ENCODE assay signal across 8 cellular contexts in the genomic region with DNA sequence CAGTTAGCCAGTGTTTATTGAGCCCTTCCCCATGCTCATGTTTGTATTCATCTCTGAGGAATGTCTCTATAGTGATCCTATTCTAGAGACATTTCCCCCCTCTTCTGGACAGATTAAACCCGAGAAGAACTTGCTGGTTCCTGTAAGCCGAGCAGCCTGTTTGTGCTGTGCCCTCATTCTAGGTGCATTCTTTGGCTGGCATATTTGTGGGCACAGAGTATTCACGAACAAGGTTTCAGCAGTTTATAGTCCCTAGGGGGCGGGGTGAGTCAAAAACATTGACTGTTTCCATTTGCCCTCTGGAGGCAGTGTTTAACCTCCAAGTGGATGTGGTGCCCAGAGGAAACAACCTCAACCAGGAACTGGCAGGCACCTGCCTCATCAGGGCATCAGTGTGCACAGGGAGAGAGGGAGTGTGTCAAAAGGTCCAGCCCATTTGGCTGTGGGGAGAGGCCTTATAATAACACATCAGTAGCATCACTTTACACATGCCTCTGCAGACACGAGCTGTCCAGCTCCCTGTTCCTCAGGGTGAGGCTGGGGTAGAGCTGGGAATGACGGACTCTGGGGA.
DNase-seq lines count a peak whose midpoint lies in the region; ATAC-seq, FAIRE-seq and TF ChIP-seq lines count a peak whose summit lies in the region.

No MANE protein-coding gene starts in this region.

- H3K4me1 ChIP-seq in neural progenitor cell, result peaks cover under 1% of the 10 kb centered on the region

- no peaks in the 10 kb centered on the region for H4K20me1 ChIP-seq in neural progenitor cell (ENCODE audit: low read depth)

- H3K9me3 Mint-ChIP-seq in neural progenitor cell, result no peaks in the 10 kb centered on the region

- no peak overlapping the region for H2AFZ ChIP-seq in neural progenitor cell (replicated peaks)

- ATAC-seq in GM21423 (IDR thresholded peaks at IDR 0.05; ENCODE audit: unreplicated experiment), result no peak

- FAIRE-seq in GM19239 (lab: Jason Lieb, UNC), result peak; percentile 8

- H3K36me3 ChIP-seq in neural progenitor cell, result no peaks in the 10 kb centered on the region

- peaks cover 11% of the 10 kb centered on the region for H3F3A ChIP-seq in neural progenitor cell (ENCODE audit: low read depth)

- H3K27me3 ChIP-seq in neural progenitor cell, result no peaks in the 10 kb centered on the region

- peaks cover 8% of the 10 kb centered on the region for H3K4me1 Mint-ChIP-seq in neural progenitor cell

- H3K4me2 ChIP-seq in neural progenitor cell, result no peak overlapping the region

- no peak overlapping the region for H3K9ac ChIP-seq in neural progenitor cell

- H3K27ac Mint-ChIP-seq in neural progenitor cell, result no peak overlapping the region

- peak; percentile 71 for TF ChIP-seq CTCF in neural progenitor cell (IDR thresholded peaks at IDR 0.05)

- H3K79me2 ChIP-seq in neural progenitor cell (ENCODE audit: low read depth), result no peaks in the 10 kb centered on the region

- H3K27ac ChIP-seq in neural progenitor cell, result no peak overlapping the region

- peaks cover 2% of the 10 kb centered on the region for H3K27me3 Mint-ChIP-seq in neural progenitor cell (ENCODE audit: insufficient read depth, low read depth)

- DNase-seq in DMS153 (lab: John Stamatoyannopoulos, UW) (peak; percentile 84), GM19239 (ENCODE audit: insufficient read length, low spot score) (no peak), HT-29 (ENCODE audit: low spot score) (peak; percentile 96), OCI-M1 (lab: John Stamatoyannopoulos, UW) (peak; percentile 56), dedifferentiated amniotic fluid mesenchymal stem cell (ENCODE audit: extremely low spot score) (peak; percentile 82), neural progenitor cell (ENCODE audit: low spot score) (peak; percentile 72), NCI-H1048 (lab: John Stamatoyannopoulos, UW) (no peak)

- no peak overlapping the region for H3K4me3 Mint-ChIP-seq in neural progenitor cell

- H3K4me3 ChIP-seq in neural progenitor cell, result no peak overlapping the region

- peaks cover under 1% of the 10 kb centered on the region for H3K36me3 Mint-ChIP-seq in neural progenitor cell

- H3K9me3 ChIP-seq in neural progenitor cell (ENCODE audit: low read depth), result no peaks in the 10 kb centered on the region

Comparison
In these comparisons a context has a peak if more than half of its experiments do, and no peak if none do; other contexts are left out.
1. DNase-seq: peak in DMS153 (single experiment), HT-29 (single experiment), OCI-M1 (single experiment), dedifferentiated amniotic fluid mesenchymal stem cell (single experiment) and neural progenitor cell (single experiment); none in GM19239 (single experiment) and NCI-H1048 (single experiment).